In the genomic region with DNA sequence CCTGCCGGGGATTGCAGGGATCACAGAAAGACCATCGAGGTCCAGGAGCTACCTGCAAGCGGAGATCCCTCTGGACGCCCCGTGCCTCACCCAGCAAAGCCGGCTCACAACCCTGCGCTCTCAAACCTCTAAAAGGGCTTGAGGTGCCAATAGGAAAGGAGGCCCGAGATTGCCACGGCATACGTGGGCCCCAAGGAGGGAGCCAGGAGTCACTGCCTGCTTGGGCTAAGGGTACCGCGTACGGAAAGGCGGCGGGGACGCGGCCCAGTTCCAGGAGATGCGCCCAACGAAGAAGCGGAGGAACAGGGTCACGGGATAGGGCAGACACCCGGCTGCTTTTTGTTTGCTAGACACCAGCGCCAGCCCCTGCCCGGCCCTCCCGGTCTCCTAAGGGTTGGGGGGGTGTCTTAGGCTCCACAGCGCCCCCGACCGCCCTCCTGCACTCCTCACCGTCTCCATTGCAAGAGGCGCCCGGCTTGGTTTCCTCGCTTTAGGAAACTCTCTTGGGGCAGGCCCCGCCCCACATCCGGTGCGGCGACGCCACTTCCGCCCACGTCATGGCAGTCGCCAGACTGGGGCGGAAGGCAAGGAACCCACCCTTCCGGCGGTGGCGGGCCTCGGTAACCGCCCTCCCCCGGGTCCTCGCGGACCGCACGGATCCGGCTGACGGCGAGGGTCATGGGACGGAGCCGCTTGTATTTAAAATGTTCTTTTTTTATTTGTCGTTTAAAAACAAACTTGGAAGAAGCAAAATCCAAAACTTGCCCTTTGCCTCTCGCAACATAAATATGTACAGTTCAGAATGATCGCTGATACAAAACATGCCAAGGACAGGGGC, we compare ENCODE assay signal across 1 cellular context.
TF ChIP-seq lines count a peak whose summit lies in the region.

Gene PRKAG1, minus strand, starts transcription at position 495 of the 838 bp plus-strand sequence. Its CDS starts 36 bp downstream, at position 459.

TF ChIP-seq in HepG2, 621 proteins besides CTCF, POLR2A, EP300 and RAD21 (continued from another document and continues in another):
- TF ChIP-seq ZBED4 (CRISPR knock-in tag; IDR thresholded peaks at IDR 0.05; ENCODE audit: borderline replicate concordance): peak; percentile 64; the same call in 1 of the 2 replicates
- TF ChIP-seq NAIF1 (CRISPR knock-in tag; IDR thresholded peaks at IDR 0.05; ENCODE audit: borderline replicate concordance): no peak
- TF ChIP-seq, protein P1, sequence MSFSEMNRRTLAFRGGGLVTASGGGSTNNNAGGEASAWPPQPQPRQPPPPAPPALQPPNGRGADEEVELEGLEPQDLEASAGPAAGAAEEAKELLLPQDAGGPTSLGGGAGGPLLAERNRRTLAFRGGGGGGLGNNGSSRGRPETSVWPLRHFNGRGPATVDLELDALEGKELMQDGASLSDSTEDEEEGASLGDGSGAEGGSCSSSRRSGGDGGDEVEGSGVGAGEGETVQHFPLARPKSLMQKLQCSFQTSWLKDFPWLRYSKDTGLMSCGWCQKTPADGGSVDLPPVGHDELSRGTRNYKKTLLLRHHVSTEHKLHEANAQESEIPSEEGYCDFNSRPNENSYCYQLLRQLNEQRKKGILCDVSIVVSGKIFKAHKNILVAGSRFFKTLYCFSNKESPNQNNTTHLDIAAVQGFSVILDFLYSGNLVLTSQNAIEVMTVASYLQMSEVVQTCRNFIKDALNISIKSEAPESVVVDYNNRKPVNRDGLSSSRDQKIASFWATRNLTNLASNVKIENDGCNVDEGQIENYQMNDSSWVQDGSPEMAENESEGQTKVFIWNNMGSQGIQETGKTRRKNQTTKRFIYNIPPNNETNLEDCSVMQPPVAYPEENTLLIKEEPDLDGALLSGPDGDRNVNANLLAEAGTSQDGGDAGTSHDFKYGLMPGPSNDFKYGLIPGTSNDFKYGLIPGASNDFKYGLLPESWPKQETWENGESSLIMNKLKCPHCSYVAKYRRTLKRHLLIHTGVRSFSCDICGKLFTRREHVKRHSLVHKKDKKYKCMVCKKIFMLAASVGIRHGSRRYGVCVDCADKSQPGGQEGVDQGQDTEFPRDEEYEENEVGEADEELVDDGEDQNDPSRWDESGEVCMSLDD (CRISPR knock-in tag; IDR thresholded peaks at IDR 0.05; ENCODE audit: borderline replicate concordance): no peak
- TF ChIP-seq MTF1 (CRISPR knock-in tag; IDR thresholded peaks at IDR 0.05): no peak
- TF ChIP-seq SOX5 (CRISPR knock-in tag; IDR thresholded peaks at IDR 0.05; ENCODE audit: borderline replicate concordance): peak; percentile 35; the same call in 1 of the 2 replicates
- TF ChIP-seq STAG1 (CRISPR knock-in tag; IDR thresholded peaks at IDR 0.05): 0 out of 2 replicates have a peak, but pooled peaks have one; percentile 8
- peak; percentile 94; the same call in 1 of the 2 replicates for TF ChIP-seq SNAI1 (CRISPR knock-in tag; IDR thresholded peaks at IDR 0.05; ENCODE audit: borderline replicate concordance)
- TF ChIP-seq ZNF513 (CRISPR knock-in tag; conservative IDR thresholded peaks at IDR 0.05): 0 out of 2 replicates have a peak, but pooled peaks have one; percentile 5
- peak; percentile 76 for TF ChIP-seq ZFY (CRISPR knock-in tag; IDR thresholded peaks at IDR 0.05)
- TF ChIP-seq HINFP (CRISPR knock-in tag; IDR thresholded peaks at IDR 0.05; ENCODE audit: low read depth): peak; percentile 95
- TF ChIP-seq, protein P2, sequence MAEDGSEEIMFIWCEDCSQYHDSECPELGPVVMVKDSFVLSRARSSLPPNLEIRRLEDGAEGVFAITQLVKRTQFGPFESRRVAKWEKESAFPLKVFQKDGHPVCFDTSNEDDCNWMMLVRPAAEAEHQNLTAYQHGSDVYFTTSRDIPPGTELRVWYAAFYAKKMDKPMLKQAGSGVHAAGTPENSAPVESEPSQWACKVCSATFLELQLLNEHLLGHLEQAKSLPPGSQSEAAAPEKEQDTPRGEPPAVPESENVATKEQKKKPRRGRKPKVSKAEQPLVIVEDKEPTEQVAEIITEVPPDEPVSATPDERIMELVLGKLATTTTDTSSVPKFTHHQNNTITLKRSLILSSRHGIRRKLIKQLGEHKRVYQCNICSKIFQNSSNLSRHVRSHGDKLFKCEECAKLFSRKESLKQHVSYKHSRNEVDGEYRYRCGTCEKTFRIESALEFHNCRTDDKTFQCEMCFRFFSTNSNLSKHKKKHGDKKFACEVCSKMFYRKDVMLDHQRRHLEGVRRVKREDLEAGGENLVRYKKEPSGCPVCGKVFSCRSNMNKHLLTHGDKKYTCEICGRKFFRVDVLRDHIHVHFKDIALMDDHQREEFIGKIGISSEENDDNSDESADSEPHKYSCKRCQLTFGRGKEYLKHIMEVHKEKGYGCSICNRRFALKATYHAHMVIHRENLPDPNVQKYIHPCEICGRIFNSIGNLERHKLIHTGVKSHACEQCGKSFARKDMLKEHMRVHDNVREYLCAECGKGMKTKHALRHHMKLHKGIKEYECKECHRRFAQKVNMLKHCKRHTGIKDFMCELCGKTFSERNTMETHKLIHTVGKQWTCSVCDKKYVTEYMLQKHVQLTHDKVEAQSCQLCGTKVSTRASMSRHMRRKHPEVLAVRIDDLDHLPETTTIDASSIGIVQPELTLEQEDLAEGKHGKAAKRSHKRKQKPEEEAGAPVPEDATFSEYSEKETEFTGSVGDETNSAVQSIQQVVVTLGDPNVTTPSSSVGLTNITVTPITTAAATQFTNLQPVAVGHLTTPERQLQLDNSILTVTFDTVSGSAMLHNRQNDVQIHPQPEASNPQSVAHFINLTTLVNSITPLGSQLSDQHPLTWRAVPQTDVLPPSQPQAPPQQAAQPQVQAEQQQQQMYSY (CRISPR knock-in tag; IDR thresholded peaks at IDR 0.05): no peak
- TF ChIP-seq SKIL (CRISPR knock-in tag; IDR thresholded peaks at IDR 0.05; ENCODE audit: borderline replicate concordance): no peak
- TF ChIP-seq ZSCAN12 (CRISPR knock-in tag; IDR thresholded peaks at IDR 0.05): 0 out of 2 replicates have a peak, but pooled peaks have one; percentile 45
- no peak for TF ChIP-seq ZNF546 (CRISPR knock-in tag; conservative IDR thresholded peaks at IDR 0.05)
- peak; percentile 40 for TF ChIP-seq MIXL1 (CRISPR knock-in tag; IDR thresholded peaks at IDR 0.05)
- TF ChIP-seq JUND (CRISPR knock-in tag; IDR thresholded peaks at IDR 0.05): no peak
- no peak for TF ChIP-seq KLF13 (CRISPR knock-in tag; IDR thresholded peaks at IDR 0.05)
- TF ChIP-seq, protein P3, sequence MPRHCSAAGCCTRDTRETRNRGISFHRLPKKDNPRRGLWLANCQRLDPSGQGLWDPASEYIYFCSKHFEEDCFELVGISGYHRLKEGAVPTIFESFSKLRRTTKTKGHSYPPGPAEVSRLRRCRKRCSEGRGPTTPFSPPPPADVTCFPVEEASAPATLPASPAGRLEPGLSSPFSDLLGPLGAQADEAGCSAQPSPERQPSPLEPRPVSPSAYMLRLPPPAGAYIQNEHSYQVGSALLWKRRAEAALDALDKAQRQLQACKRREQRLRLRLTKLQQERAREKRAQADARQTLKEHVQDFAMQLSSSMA (CRISPR knock-in tag; IDR thresholded peaks at IDR 0.05): no peak
- TF ChIP-seq HDAC6 (IDR thresholded peaks at IDR 0.05; ENCODE audit: low read depth, low read length): no peak
- TF ChIP-seq ZBTB7A (CRISPR knock-in tag; IDR thresholded peaks at IDR 0.05): no peak
- TF ChIP-seq NR2F1 (CRISPR knock-in tag; IDR thresholded peaks at IDR 0.05): no peak
- no peak for TF ChIP-seq U2AF2 (IDR thresholded peaks at IDR 0.05; ENCODE audit: low read depth, low read length)
- TF ChIP-seq ZMAT3 (CRISPR knock-in tag; conservative IDR thresholded peaks at IDR 0.05): 0 out of 2 replicates have a peak, but pooled peaks have one; percentile 26
- no peak for TF ChIP-seq DBP (CRISPR knock-in tag; IDR thresholded peaks at IDR 0.05; ENCODE audit: not compliant biosample characterization)
- peak; percentile 48; the same call in 1 of the 2 replicates for TF ChIP-seq PRDM10 (CRISPR knock-in tag; IDR thresholded peaks at IDR 0.05; ENCODE audit: low read depth)
